Comparison of ENCODE assay signal across 26 cellular contexts in genomic region chr18:79690071-79690470, GRCh38.
"Had no signal": no experiment of that assay in that cellular context is flagged by ENCODE, and none has a peak within 500 bp of the region (broad histone marks: within the 10 kb centered on the region; RNA-seq: fewer than 3 reads in every experiment).

No MANE protein-coding gene starts in this region.

- H3K9me3 ChIP-seq: left lung, ovary, psoas muscle, right atrium auricular region, thyroid gland had no signal

- FAIRE-seq: bronchial epithelial cell, endometrium, TTC549 had no signal

- H3K9me3 Mint-ChIP-seq: activated naive CD8-positive, alpha-beta T cell treated with anti-CD3 and anti-CD28 coated beads, Interleukin-2, amount 10 ng/mL, durations not matched to agents 7 days and 5 days; naive thymus-derived CD8-positive, alpha-beta T cell; stimulated activated naive CD8-positive, alpha-beta T cell treated with anti-CD3 and anti-CD28 coated beads, Interleukin-15, Interleukin-2, amounts not matched to agents 100 ng/mL and 50 ng/mL, for 24 hours; T-cell had no signal

- H3K36me3 ChIP-seq: ovary, right atrium auricular region, thyroid gland had no signal

- H3K27ac ChIP-seq: coronary artery, left lung, ovary, psoas muscle, right atrium auricular region, thyroid gland, WERI-Rb-1 had no signal

- H3K4me3 ChIP-seq: coronary artery, left lung, lung, ovary, psoas muscle, right atrium auricular region, thyroid gland had no signal

- H3K4me3 Mint-ChIP-seq: activated naive CD8-positive, alpha-beta T cell treated with anti-CD3 and anti-CD28 coated beads, Interleukin-2, amount 10 ng/mL, durations not matched to agents 7 days and 5 days; stimulated activated naive CD8-positive, alpha-beta T cell treated with anti-CD3 and anti-CD28 coated beads, Interleukin-15, Interleukin-2, amounts not matched to agents 100 ng/mL and 50 ng/mL, for 24 hours; T-cell had no signal

- H3K27ac Mint-ChIP-seq: activated naive CD8-positive, alpha-beta T cell treated with anti-CD3 and anti-CD28 coated beads, Interleukin-2, amount 10 ng/mL, durations not matched to agents 7 days and 5 days; stimulated activated naive CD8-positive, alpha-beta T cell treated with anti-CD3 and anti-CD28 coated beads, Interleukin-15, Interleukin-2, amounts not matched to agents 100 ng/mL and 50 ng/mL, for 24 hours; T-cell had no signal

- H3K4me1 ChIP-seq: psoas muscle, right atrium auricular region, thyroid gland had no signal

- H3K27me3 Mint-ChIP-seq: activated naive CD8-positive, alpha-beta T cell treated with anti-CD3 and anti-CD28 coated beads, Interleukin-2, amount 10 ng/mL, durations not matched to agents 7 days and 5 days; naive thymus-derived CD8-positive, alpha-beta T cell; stimulated activated naive CD8-positive, alpha-beta T cell treated with anti-CD3 and anti-CD28 coated beads, Interleukin-15, Interleukin-2, amounts not matched to agents 100 ng/mL and 50 ng/mL, for 24 hours; T-cell had no signal

- H3K27me3 ChIP-seq: left lung, ovary, right atrium auricular region, thyroid gland had no signal

- DNase-seq: activated CD4-positive, alpha-beta T cell treated with anti-CD3 and anti-CD28 coated beads, Interleukin-2, amount 50 U/mL, for 4 hours; activated naive CD4-positive, alpha-beta T cell; activated naive CD8-positive, alpha-beta T cell treated with anti-CD3 and anti-CD28 coated beads, Interleukin-2, amount 10 ng/mL, durations not matched to agents 7 days and 5 days; amniotic stem cell; cerebellar nuclear complex; erythroblast; foreskin fibroblast; hippocampal formation; kidney glomerular epithelial cell; naive thymus-derived CD8-positive, alpha-beta T cell; ovary; psoas muscle; stimulated activated CD4-positive, alpha-beta T cell treated with anti-CD3 and anti-CD28 coated beads, Interleukin-12 subunit alpha, Interleukin-12 subunit beta, amount 100 ng/mL, for 4 hours; stimulated activated CD4-positive, alpha-beta T cell treated with anti-CD3 and anti-CD28 coated beads, Interleukin-4, amount 100 ng/mL, for 4 hours; substantia nigra; T-cell; thyroid gland; WERI-Rb-1 had no signal

- ATAC-seq: left lung; naive thymus-derived CD8-positive, alpha-beta T cell; psoas muscle; T-cell had no signal
